ENCODE assay signal across 19 cellular contexts in genomic region chr19:19160489-19161035, GRCh38. TPM values are rescaled to one million over a fixed set of nuclear protein-coding genes. Genes with fewer than 3 reads are reported as not detected.
DNase-seq lines count a peak whose midpoint lies in the region; ATAC-seq, FAIRE-seq and TF ChIP-seq lines count a peak whose summit lies in the region.
"Had no signal": no experiment of that assay in that cellular context is flagged by ENCODE, and none has a peak within 500 bp of the region (broad histone marks: within the 10 kb centered on the region; RNA-seq: fewer than 3 reads in every experiment).

No MANE protein-coding gene starts in this region.

- H3K9me3 ChIP-seq in OCI-LY1 (ENCODE audit: low read length): no peaks in the 10 kb centered on the region
- no peaks in the 10 kb centered on the region for H3K9me3 ChIP-seq in mucosa of descending colon
- H3K9me3 ChIP-seq in lower lobe of right lung: no peaks in the 10 kb centered on the region
- H3K9me3 ChIP-seq in kidney (ENCODE audit: control insufficient read depth in 1 of 2, low read length in 2 of 2): peaks cover 0 to 2% of the 10 kb centered on the region in 2 donors

- H3K4me3 ChIP-seq in GM23338 (peak overlapping the region; percentile 38; the same call in 1 of the 2 replicates), OCI-LY1 (ENCODE audit: low read depth, low read length, poor library complexity, severe bottlenecking) (peak overlapping the region; percentile 51), mucosa of descending colon (no peak overlapping the region), lower lobe of right lung (no peak overlapping the region), kidney (ENCODE audit: low read length in 2 of 2) (no peak overlapping the region)

- H3K9me3 Mint-ChIP-seq in GM23338: peaks cover 3% of the 10 kb centered on the region
- H3K9me3 Mint-ChIP-seq: natural killer cell had no signal

- peak overlapping the region; percentile 93 for H3K27ac ChIP-seq in GM23338 (ENCODE audit: low read depth)
- peak overlapping the region; percentile 97 for H3K27ac ChIP-seq in OCI-LY1 (ENCODE audit: low read depth, low read length, poor library complexity, severe bottlenecking)
- H3K27ac ChIP-seq in lower lobe of right lung: no peak overlapping the region
- H3K27ac ChIP-seq in kidney (ENCODE audit: low read depth in 2 of 2, low read length in 2 of 2): no peak overlapping the region
- H3K27ac ChIP-seq: brain microvascular endothelial cell, VCaP had no signal

- H3K27me3 ChIP-seq in GM23338 (ENCODE audit: insufficient read depth) (no peaks in the 10 kb centered on the region), OCI-LY1 (ENCODE audit: insufficient read depth, low read length) (no peaks in the 10 kb centered on the region), lower lobe of right lung (ENCODE audit: low read depth) (no peaks in the 10 kb centered on the region)
- H3K27me3 ChIP-seq: brain microvascular endothelial cell had no signal

- H3K4me1 ChIP-seq in GM23338 (ENCODE audit: insufficient read depth) (peaks cover 16% of the 10 kb centered on the region), OCI-LY1 (ENCODE audit: insufficient read depth, low read length, severe bottlenecking) (peaks cover 100% of the 10 kb centered on the region), mucosa of descending colon (ENCODE audit: low read depth) (no peaks in the 10 kb centered on the region), lower lobe of right lung (no peaks in the 10 kb centered on the region), kidney (ENCODE audit: control insufficient read depth in 1 of 2, insufficient read depth in 1 of 2, low read depth in 1 of 2, low read length in 2 of 2) (no peaks in the 10 kb centered on the region)

- peaks cover 19% of the 10 kb centered on the region for H3K4me1 Mint-ChIP-seq in GM23338
- H3K4me1 Mint-ChIP-seq: activated CD8-positive, alpha-beta memory T cell treated with anti-CD3 and anti-CD28 coated beads, Interleukin-2, amount 10 ng/mL, durations not matched to agents 7 days and 5 days had no signal

- peak; percentile 94 for FAIRE-seq in GM12891 (lab: Jason Lieb, UNC)
- FAIRE-seq in kidney (lab: Jason Lieb, UNC): no peak

- ATAC-seq in GM23338 (peak; percentile 78), mucosa of descending colon (peak; percentile 44), lower lobe of right lung (no peak)
- ATAC-seq: activated CD8-positive, alpha-beta memory T cell treated with anti-CD3 and anti-CD28 coated beads, Interleukin-2, amount 10 ng/mL, durations not matched to agents 7 days and 5 days; natural killer cell; PC-3 had no signal

- H3F3A ChIP-seq in GM23338 (replicated peaks; ENCODE audit: low read depth) (0 out of 2 replicates have a peak, but pooled peaks cover 4% of the 10 kb centered on the region), OCI-LY1 (ENCODE audit: insufficient read depth, low read length) (peaks cover 2% of the 10 kb centered on the region)

- no peak for TF ChIP-seq CTCF in GM23338 (conservative IDR thresholded peaks at IDR 0.05; ENCODE audit: low read depth in 2 of 2)
- TF ChIP-seq CTCF in OCI-LY1 (IDR thresholded peaks at IDR 0.05; ENCODE audit: low read length): no peak
- no peak for TF ChIP-seq CTCF in mucosa of descending colon (IDR thresholded peaks at IDR 0.05)
- TF ChIP-seq CTCF in lower lobe of right lung (IDR thresholded peaks at IDR 0.05): no peak
- no peak for TF ChIP-seq CTCF in kidney (IDR thresholded peaks at IDR 0.05; ENCODE audit: borderline replicate concordance, extremely low read depth, insufficient read depth)

- peak overlapping the region; percentile 84 for H3K27ac Mint-ChIP-seq in GM23338
- H3K27ac Mint-ChIP-seq: activated CD8-positive, alpha-beta memory T cell treated with anti-CD3 and anti-CD28 coated beads, Interleukin-2, amount 10 ng/mL, durations not matched to agents 7 days and 5 days; natural killer cell had no signal

- H4K20me1 ChIP-seq in GM23338 (replicated peaks; ENCODE audit: insufficient read depth) (no peaks in the 10 kb centered on the region), OCI-LY1 (ENCODE audit: insufficient read depth, low read length) (no peaks in the 10 kb centered on the region)

- no peaks in the 10 kb centered on the region for H3K36me3 ChIP-seq in GM23338 (ENCODE audit: insufficient read depth)
- peaks cover 6% of the 10 kb centered on the region; the same call in 1 of the 2 replicates for H3K36me3 ChIP-seq in OCI-LY1 (ENCODE audit: insufficient read depth, low read length)
- H3K36me3 ChIP-seq in mucosa of descending colon (ENCODE audit: low read depth): no peaks in the 10 kb centered on the region
- no peaks in the 10 kb centered on the region for H3K36me3 ChIP-seq in lower lobe of right lung
- H3K36me3 ChIP-seq in kidney (ENCODE audit: control insufficient read depth in 1 of 2, insufficient read depth in 2 of 2, low read length in 2 of 2): no peaks in the 10 kb centered on the region
- H3K36me3 ChIP-seq: brain microvascular endothelial cell had no signal

- no peak overlapping the region for H3K4me3 Mint-ChIP-seq in GM23338
- H3K4me3 Mint-ChIP-seq: activated CD8-positive, alpha-beta memory T cell treated with anti-CD3 and anti-CD28 coated beads, Interleukin-2, amount 10 ng/mL, durations not matched to agents 7 days and 5 days; natural killer cell had no signal

- H3K36me3 Mint-ChIP-seq in GM23338 (ENCODE audit: low read depth): peaks cover 18% of the 10 kb centered on the region
- H3K36me3 Mint-ChIP-seq: natural killer cell had no signal

- peaks cover 12% of the 10 kb centered on the region for H3K27me3 Mint-ChIP-seq in GM23338 (ENCODE audit: insufficient read depth, low read depth, poor library complexity)
- H3K27me3 Mint-ChIP-seq: activated CD8-positive, alpha-beta memory T cell treated with anti-CD3 and anti-CD28 coated beads, Interleukin-2, amount 10 ng/mL, durations not matched to agents 7 days and 5 days had no signal

- H3K9ac ChIP-seq in OCI-LY1 (ENCODE audit: low read length) (peak overlapping the region; percentile 75), kidney (ENCODE audit: low read length in 2 of 2) (no peak overlapping the region)

- H3K79me2 ChIP-seq in GM23338 (replicated peaks; ENCODE audit: insufficient read depth): no peaks in the 10 kb centered on the region
- no peaks in the 10 kb centered on the region for H3K79me2 ChIP-seq in OCI-LY1 (ENCODE audit: insufficient read depth, low read length)

- TF ChIP-seq POLR2A in GM12891 (IDR thresholded peaks at IDR 0.05; ENCODE audit: low read depth, low read length): 0 out of 2 replicates have a peak, but pooled peaks have one; percentile 36

- peak overlapping the region; percentile 43; the same call in 1 of the 2 replicates for H2AFZ ChIP-seq in GM23338
- H2AFZ ChIP-seq in OCI-LY1 (ENCODE audit: low read length): no peak overlapping the region

- intact Hi-C loops in mucosa of descending colon (cut with DNase I, micrococcal nuclease) (no loop called here), lower lobe of right lung (cut with DNase I) (no loop called here), kidney (cut with DNase I) (no loop called here)

- peak; percentile 72 for DNase-seq in GM12891 (ENCODE audit: insufficient read length, low spot score)
- peak; percentile 83 for DNase-seq in GM23338 (ENCODE audit: low spot score)
- DNase-seq in mucosa of descending colon: no peak
- no peak for DNase-seq in lower lobe of right lung
- DNase-seq in NCI-H2196 treated with DMSO at 0.1 percent for 48 hours (lab: John Stamatoyannopoulos, UW; ENCODE audit: unreplicated experiment): no peak
- no peak for DNase-seq in glomerular visceral epithelial cell (ENCODE audit: extremely low spot score)
- DNase-seq in kidney: no peak
- DNase-seq: activated CD8-positive, alpha-beta memory T cell treated with anti-CD3 and anti-CD28 coated beads, Interleukin-2, amount 10 ng/mL, durations not matched to agents 7 days and 5 days; activated naive CD4-positive, alpha-beta T cell treated with Interleukin-2 at 50 U/mL for 16 hours; brain microvascular endothelial cell; DMS53; GOT3; natural killer cell; NCI-H1092; PC-3 had no signal

- H3K4me2 ChIP-seq in GM23338 (peak overlapping the region; percentile 78), OCI-LY1 (ENCODE audit: low read length) (peak overlapping the region; percentile 72)

- H3K9me2 ChIP-seq in GM23338 (ENCODE audit: insufficient read depth) (no peaks in the 10 kb centered on the region), OCI-LY1 (ENCODE audit: low read depth, low read length) (no peaks in the 10 kb centered on the region)

RNA-seq across cellular contexts. Expression of gene MEF2B, which starts 9.5 kb away (rescaled TPM):
- polyA plus RNA-seq in GM12891 (2012; ENCODE audit: low read depth, missing spikeins): 64.8 TPM
- total RNA-seq in GM23338 (2014; rRNA removed; shearing (Covaris generic)): 3.0 and 8.3 TPM in 2 replicates
- polyA plus RNA-seq in GM23338 (2016; fragmentation: Nextera tagmentation; extraction: Ambion mirVana) (7.4 and 8.1 TPM in 2 replicates), kidney (ENCODE audit: insufficient read depth, low read depth, low replicate concordance) (0.47 TPM)
- total RNA-seq in mucosa of descending colon (1 to 10 TPM; 1.5 to 3.0 (median 2.5) TPM), lower lobe of right lung (2.7 TPM), kidney (3.4 TPM)
- total RNA-seq: dermis microvascular lymphatic vessel endothelial cell, HT1080 had no signal

RNA-seq across cellular contexts. Expression of gene TMEM161A, which starts 22.3 kb away (rescaled TPM):
- 14.2 TPM for polyA plus RNA-seq in GM12891 (2012; ENCODE audit: low read depth, missing spikeins)
- total RNA-seq in GM23338 (2014; rRNA removed; shearing (Covaris generic)): 59.3 and 59.5 TPM in 2 replicates
- polyA plus RNA-seq in GM23338 (2016; fragmentation: Nextera tagmentation; extraction: Ambion mirVana): 38.0 and 38.9 TPM in 2 replicates
- 10 to 100 TPM; 14.7 to 23.4 (median 17.6) TPM for total RNA-seq in mucosa of descending colon
- 28.1 TPM for total RNA-seq in lower lobe of right lung
- total RNA-seq in kidney: 23.9 TPM
- 37.1 TPM for polyA plus RNA-seq in kidney (ENCODE audit: insufficient read depth, low read depth, low replicate concordance)

RNA-seq across cellular contexts. Expression of gene BORCS8, which starts 31.4 kb away (rescaled TPM):
- 14.7 TPM for polyA plus RNA-seq in GM12891 (2012; ENCODE audit: low read depth, missing spikeins)
- total RNA-seq in GM23338 (2014; rRNA removed; shearing (Covaris generic)): 16.4 and 18.8 TPM in 2 replicates
- polyA plus RNA-seq in GM23338 (2016; fragmentation: Nextera tagmentation; extraction: Ambion mirVana) (13.8 and 15.1 TPM in 2 replicates), kidney (ENCODE audit: insufficient read depth, low read depth, low replicate concordance) (51.7 TPM)
- total RNA-seq in mucosa of descending colon (10 to 100 TPM; 29.1 to 41.0 (median 31.8) TPM), lower lobe of right lung (29.4 TPM), kidney (42.2 TPM)

RNA-seq across cellular contexts. Expression of gene RFXANK, which starts 31.5 kb away (rescaled TPM):
- 119 TPM for polyA plus RNA-seq in GM12891 (2012; ENCODE audit: low read depth, missing spikeins)
- total RNA-seq in GM23338 (2014; rRNA removed; shearing (Covaris generic)): 54.3 and 58.1 TPM in 2 replicates
- polyA plus RNA-seq in GM23338 (2016; fragmentation: Nextera tagmentation; extraction: Ambion mirVana): 124 and 129 TPM in 2 replicates
- total RNA-seq in mucosa of descending colon: 10 to 100 TPM; 62.3 to 71.4 (median 64.9) TPM
- 67.0 TPM for total RNA-seq in lower lobe of right lung
- 70.7 TPM for total RNA-seq in kidney
- 133 TPM for polyA plus RNA-seq in kidney (ENCODE audit: insufficient read depth, low read depth, low replicate concordance)

RNA-seq across cellular contexts. Expression of gene NR2C2AP, which starts 42.7 kb away (rescaled TPM):
- polyA plus RNA-seq in GM12891 (2012; ENCODE audit: low read depth, missing spikeins): 13.3 TPM
- 14.4 and 14.6 TPM in 2 replicates for total RNA-seq in GM23338 (2014; rRNA removed; shearing (Covaris generic))
- 25.7 and 27.6 TPM in 2 replicates for polyA plus RNA-seq in GM23338 (2016; fragmentation: Nextera tagmentation; extraction: Ambion mirVana)
- total RNA-seq in mucosa of descending colon: 10 to 100 TPM; 12.5 to 14.6 (median 13.4) TPM
- total RNA-seq in lower lobe of right lung: 12.9 TPM
- 15.5 TPM for total RNA-seq in kidney
- polyA plus RNA-seq in kidney (ENCODE audit: insufficient read depth, low read depth, low replicate concordance): 13.5 TPM

Comparison
In these comparisons a context has a peak if more than half of its experiments do, and no peak if none do; other contexts are left out.
1. DNase-seq: peak in GM12891 (single experiment) and GM23338 (single experiment); none in mucosa of descending colon (0 of 3), lower lobe of right lung (single experiment), NCI-H2196 treated with DMSO at 0.1 percent for 48 hours (single experiment), glomerular visceral epithelial cell (single experiment) and kidney (single experiment).
2. ATAC-seq: peak in GM23338 (single experiment) and mucosa of descending colon (single experiment); none in lower lobe of right lung (0 of 2).
3. H3K27ac ChIP-seq: peak in GM23338 (single experiment) and OCI-LY1 (single experiment); none in lower lobe of right lung (single experiment) and kidney (0 of 2).
4. H3K4me3 ChIP-seq: peak in GM23338 (single experiment) and OCI-LY1 (single experiment); none in mucosa of descending colon (single experiment), lower lobe of right lung (single experiment) and kidney (0 of 2).